In genomic region chr1:183098349-183098748, GRCh38 we compare ENCODE assay signal across 26 cellular contexts.
DNase-seq lines count a peak whose midpoint lies in the region; ATAC-seq and TF ChIP-seq lines count a peak whose summit lies in the region.
"Had no signal": no experiment of that assay in that cellular context is flagged by ENCODE, and none has a peak within 500 bp of the region (broad histone marks: within the 10 kb centered on the region; RNA-seq: fewer than 3 reads in every experiment).

No MANE protein-coding gene starts in this region.

- in situ Hi-C loops in gastrocnemius medialis (cut with MboI; ENCODE audit: low sequenced_read_pairs in 4 of 4), result no loop called here

- TF ChIP-seq POLR2A in gastrocnemius medialis (IDR thresholded peaks at IDR 0.05), result no peak

- H3K36me3 ChIP-seq in ACC112 (ENCODE audit: insufficient read depth, low read length) (peaks cover 19% of the 10 kb centered on the region), RWPE2 (ENCODE audit: low read depth) (peaks cover 19% of the 10 kb centered on the region), iPS-20b (ENCODE audit: insufficient read depth, low read depth, low read length) (0 out of 2 replicates have a peak, but pooled peaks cover 4% of the 10 kb centered on the region), gastrocnemius medialis (no peaks in the 10 kb centered on the region)

- H3K27me3 Mint-ChIP-seq in natural killer cell treated with Interleukin-12 subunit alpha and Interleukin-12 subunit beta and Interleukin-15 and Interleukin-18, amount 100 ng/mL, for 72 hours, result peaks cover 11 to 12% of the 10 kb centered on the region in 2 donors
- H3K27me3 Mint-ChIP-seq: activated B cell treated with CpG ODN at 0.5 μM for 24 hours; stimulated activated memory B cell treated with anti-CD40 and anti-IgM and Interleukin-4, amounts not matched to agents 10 μg/mL and 1 μg/mL and 100 μg/mL, for 72 hours had no signal

- H3K27ac ChIP-seq in ACC112 (ENCODE audit: low read depth, low read length), result peak overlapping the region; percentile 79; the same call in 1 of the 2 replicates
- H3K27ac ChIP-seq in RWPE2 (ENCODE audit: poor library complexity, severe bottlenecking), result peak overlapping the region; percentile 46
- no peak overlapping the region for H3K27ac ChIP-seq in iPS-20b (ENCODE audit: low read length)
- peak overlapping the region in 3 of 4 donors; percentile 6 to 63 (median 8) for H3K27ac ChIP-seq in gastrocnemius medialis
- H3K27ac ChIP-seq: cardiac muscle cell had no signal

- H3K4me3 Mint-ChIP-seq in natural killer cell treated with Interleukin-12 subunit alpha and Interleukin-12 subunit beta and Interleukin-15 and Interleukin-18, amount 100 ng/mL, for 72 hours, result no peak overlapping the region
- H3K4me3 Mint-ChIP-seq: activated B cell treated with CpG ODN at 0.5 μM for 24 hours; activated CD4-positive, alpha-beta T cell treated with anti-CD3 and anti-CD28 coated beads, Interleukin-2, amount 10 ng/mL, durations not matched to agents 7 days and 5 days; activated naive CD8-positive, alpha-beta T cell; activated T-cell treated with anti-CD3 and anti-CD28 coated beads, Interleukin-2, amount 50 U/mL, for 24 hours; effector memory CD8-positive, alpha-beta T cell; stimulated activated memory B cell treated with anti-CD40 and anti-IgM and Interleukin-4, amounts not matched to agents 10 μg/mL and 1 μg/mL and 100 μg/mL, for 72 hours; T-helper 1 cell treated with Interleukin-12 subunit alpha and Interleukin-12 subunit beta and Interleukin-4 antibody, amounts not matched to agents 30 μg/mL and 1 μg/mL, for 36 hours had no signal

- H3K36me3 Mint-ChIP-seq in natural killer cell treated with Interleukin-12 subunit alpha and Interleukin-12 subunit beta and Interleukin-15 and Interleukin-18, amount 100 ng/mL, for 72 hours, result no peaks in the 10 kb centered on the region
- H3K36me3 Mint-ChIP-seq: activated naive CD8-positive, alpha-beta T cell had no signal

- H3K9ac ChIP-seq in iPS-20b (ENCODE audit: low read depth, low read length), result peak overlapping the region; percentile 25; the same call in 1 of the 2 replicates

- ATAC-seq in RWPE2 (ENCODE audit: low read depth) (no peak), gastrocnemius medialis (no peak), GM18868 (IDR thresholded peaks at IDR 0.05; ENCODE audit: unreplicated experiment) (no peak), HG02973 (IDR thresholded peaks at IDR 0.05; ENCODE audit: unreplicated experiment) (no peak)
- ATAC-seq in natural killer cell treated with Interleukin-12 subunit alpha and Interleukin-12 subunit beta and Interleukin-15 and Interleukin-18, amount 100 ng/mL, for 72 hours, result no peak
- ATAC-seq: effector memory CD8-positive, alpha-beta T cell; PC-3; SK-N-SH treated with all-trans-retinoic acid at 6 μM for 48 hours; stimulated activated memory B cell treated with anti-CD40 and anti-IgM and Interleukin-4, amounts not matched to agents 10 μg/mL and 1 μg/mL and 100 μg/mL, for 72 hours had no signal

- intact Hi-C loops in gastrocnemius medialis (cut with DNase I; ENCODE audit: low total_unique reads), result no loop called here

- H3K4me1 Mint-ChIP-seq in natural killer cell treated with Interleukin-12 subunit alpha and Interleukin-12 subunit beta and Interleukin-15 and Interleukin-18, amount 100 ng/mL, for 72 hours (ENCODE audit: low read depth in 2 of 2), result no peaks in the 10 kb centered on the region
- H3K4me1 Mint-ChIP-seq: activated CD4-positive, alpha-beta T cell treated with anti-CD3 and anti-CD28 coated beads, Interleukin-2, amount 10 ng/mL, durations not matched to agents 7 days and 5 days had no signal

- H3K9me3 Mint-ChIP-seq in natural killer cell treated with Interleukin-12 subunit alpha and Interleukin-12 subunit beta and Interleukin-15 and Interleukin-18, amount 100 ng/mL, for 72 hours, result no peaks in the 10 kb centered on the region
- H3K9me3 Mint-ChIP-seq: activated B cell treated with CpG ODN at 0.5 μM for 24 hours; activated CD4-positive, alpha-beta T cell treated with anti-CD3 and anti-CD28 coated beads, Interleukin-2, amount 10 ng/mL, durations not matched to agents 7 days and 5 days; activated T-cell treated with anti-CD3 and anti-CD28 coated beads, Interleukin-2, amount 50 U/mL, for 24 hours; effector memory CD8-positive, alpha-beta T cell; stimulated activated memory B cell treated with anti-CD40 and anti-IgM and Interleukin-4, amounts not matched to agents 10 μg/mL and 1 μg/mL and 100 μg/mL, for 72 hours; T-helper 1 cell treated with Interleukin-12 subunit alpha and Interleukin-12 subunit beta and Interleukin-4 antibody, amounts not matched to agents 30 μg/mL and 1 μg/mL, for 36 hours had no signal

- H3K4me3 ChIP-seq in ACC112 (ENCODE audit: low read depth, low read length) (no peak overlapping the region), RWPE2 (ENCODE audit: severe bottlenecking) (no peak overlapping the region), iPS-20b (ENCODE audit: low read length) (no peak overlapping the region), gastrocnemius medialis (no peak overlapping the region)
- H3K4me3 ChIP-seq: cardiac muscle cell, MG63 had no signal

- H2AFZ ChIP-seq in ACC112 (ENCODE audit: low read length, unreplicated experiment), result no peak overlapping the region

- peaks cover 97% of the 10 kb centered on the region for H3K79me2 ChIP-seq in ACC112 (ENCODE audit: control insufficient read depth, insufficient read depth, low read length, unreplicated experiment)

- peaks cover 63% of the 10 kb centered on the region for H3K4me1 ChIP-seq in ACC112 (ENCODE audit: control insufficient read depth, insufficient read depth, low read length, unreplicated experiment)
- H3K4me1 ChIP-seq in RWPE2 (ENCODE audit: insufficient read depth, poor library complexity, severe bottlenecking), result peaks cover 32% of the 10 kb centered on the region
- H3K4me1 ChIP-seq in iPS-20b (ENCODE audit: insufficient read depth, low read length), result peaks cover 57% of the 10 kb centered on the region
- peaks cover 75 to 91% of the 10 kb centered on the region in 2 donors for H3K4me1 ChIP-seq in gastrocnemius medialis

- TF ChIP-seq CTCF in RWPE2 (IDR thresholded peaks at IDR 0.05; ENCODE audit: poor library complexity, severe bottlenecking), result no peak
- no peak for TF ChIP-seq CTCF in gastrocnemius medialis (IDR thresholded peaks at IDR 0.05 in 4 of 5, conservative IDR thresholded peaks at IDR 0.05 in 1 of 5)

- H3K9me3 ChIP-seq in RWPE2 (ENCODE audit: severe bottlenecking), result no peaks in the 10 kb centered on the region
- H3K9me3 ChIP-seq in iPS-20b (ENCODE audit: insufficient read depth, low read depth, low read length), result no peaks in the 10 kb centered on the region
- no peaks in the 10 kb centered on the region for H3K9me3 ChIP-seq in gastrocnemius medialis
- H3K9me3 ChIP-seq: MG63 had no signal

- H3K27me3 ChIP-seq in ACC112 (ENCODE audit: insufficient read depth, low read length) (no peaks in the 10 kb centered on the region), RWPE2 (ENCODE audit: insufficient read depth, poor library complexity, severe bottlenecking) (no peaks in the 10 kb centered on the region), iPS-20b (ENCODE audit: insufficient read depth, low read length) (no peaks in the 10 kb centered on the region), gastrocnemius medialis (no peaks in the 10 kb centered on the region)
- H3K27me3 ChIP-seq: cardiac muscle cell, MG63 had no signal

- DNase-seq in RWPE2 (ENCODE audit: low spot score) (no peak), gastrocnemius medialis (no peak), NCI-H1694 treated with DMSO at 0.1 percent for 48 hours (lab: John Stamatoyannopoulos, UW) (no peak)
- no peak for DNase-seq in natural killer cell treated with Interleukin-12 subunit alpha and Interleukin-12 subunit beta and Interleukin-15 and Interleukin-18, amount 100 ng/mL, for 72 hours (ENCODE audit: low spot score)
- DNase-seq: activated B cell treated with CpG ODN at 0.5 μM for 24 hours; activated CD4-positive, alpha-beta T cell treated with anti-CD3 and anti-CD28 coated beads, Interleukin-2, amount 10 ng/mL, durations not matched to agents 7 days and 5 days; activated effector memory CD4-positive, alpha-beta T cell treated with anti-CD3 and anti-CD28 coated beads, Interleukin-2, amount 50 U/mL, for 16 hours; activated T-cell treated with anti-CD3 and anti-CD28 coated beads, Interleukin-2, amount 50 U/mL, for 24 hours; aorta; cortex of kidney; effector memory CD8-positive, alpha-beta T cell; erythroblast; MG63; NCI-H524 treated with DMSO at 0.1 percent for 48 hours; PC-3; Right ventricle myocardium superior; stimulated activated CD4-positive, alpha-beta T cell treated with anti-CD3 and anti-CD28 coated beads, Interleukin-15, amount 100 ng/mL, for 24 hours had no signal

- H3K27ac Mint-ChIP-seq in natural killer cell treated with Interleukin-12 subunit alpha and Interleukin-12 subunit beta and Interleukin-15 and Interleukin-18, amount 100 ng/mL, for 72 hours, result no peak overlapping the region
- H3K27ac Mint-ChIP-seq: activated B cell treated with CpG ODN at 0.5 μM for 24 hours; activated CD4-positive, alpha-beta T cell treated with anti-CD3 and anti-CD28 coated beads, Interleukin-2, amount 10 ng/mL, durations not matched to agents 7 days and 5 days; activated naive CD8-positive, alpha-beta T cell; activated T-cell treated with anti-CD3 and anti-CD28 coated beads, Interleukin-2, amount 50 U/mL, for 24 hours; effector memory CD8-positive, alpha-beta T cell; stimulated activated memory B cell treated with anti-CD40 and anti-IgM and Interleukin-4, amounts not matched to agents 10 μg/mL and 1 μg/mL and 100 μg/mL, for 72 hours; T-helper 1 cell treated with Interleukin-12 subunit alpha and Interleukin-12 subunit beta and Interleukin-4 antibody, amounts not matched to agents 30 μg/mL and 1 μg/mL, for 36 hours had no signal
